Comparison of ENCODE assay signal across 8 cellular contexts in the genomic region with DNA sequence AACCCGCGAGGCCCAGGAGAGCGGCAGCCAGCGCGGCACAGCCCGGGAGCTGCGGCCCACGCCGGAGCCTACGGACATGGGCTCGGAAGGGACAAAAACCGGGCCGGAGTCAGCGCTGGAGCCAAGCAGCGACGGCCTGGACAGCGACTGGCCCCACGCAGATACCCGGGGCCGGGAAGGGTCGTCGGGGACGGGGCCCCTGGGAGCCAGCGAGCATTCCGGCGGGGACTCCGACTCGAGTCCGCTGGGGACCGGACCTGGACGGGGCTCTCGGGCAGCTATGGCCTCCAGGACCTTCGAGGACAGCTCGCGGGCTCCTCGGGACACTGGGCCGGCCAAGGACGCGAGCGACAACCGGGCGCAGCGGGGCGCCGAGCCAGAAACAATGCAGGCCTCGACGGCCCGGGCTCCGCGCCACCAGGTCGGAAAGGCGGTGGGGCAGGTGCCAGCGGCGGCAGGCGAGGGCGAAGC. TPM values are rescaled to one million over a fixed set of nuclear protein-coding genes. Genes with fewer than 3 reads are reported as not detected.
A peak's percentile ranks its signal among the peaks of the same experiment; 100 is the strongest.
DNase-seq lines count a peak whose midpoint lies in the region; ATAC-seq and TF ChIP-seq lines count a peak whose summit lies in the region.

No MANE protein-coding gene starts in this region.

- H3K9me3 ChIP-seq in DOHH2 (ENCODE audit: control insufficient read depth, insufficient read depth, low read length) (no peaks in the 10 kb centered on the region), right cardiac atrium (ENCODE audit: control insufficient read depth, low read length) (no peaks in the 10 kb centered on the region)

- H3K4me1 Mint-ChIP-seq in activated T-cell treated with anti-CD3 and anti-CD28 coated beads, Interleukin-2, amount 50 U/mL, for 4 hours (ENCODE audit: low read depth) = peaks cover 7% of the 10 kb centered on the region

- WGBS in right cardiac atrium = 2% methylated on average over 56 of the region's 56 CpGs

- H3K9me3 Mint-ChIP-seq in activated T-cell treated with anti-CD3 and anti-CD28 coated beads, Interleukin-2, amount 50 U/mL, for 4 hours = no peaks in the 10 kb centered on the region

- peak; percentile 23 for ATAC-seq in HG02759 (IDR thresholded peaks at IDR 0.05; ENCODE audit: unreplicated experiment)
- peak; percentile 29 for ATAC-seq in activated T-cell treated with anti-CD3 and anti-CD28 coated beads, Interleukin-2, amount 50 U/mL, for 4 hours
- peak; percentile 11 to 14 for ATAC-seq in right cardiac atrium

- H4K20me1 ChIP-seq in DOHH2 (ENCODE audit: control insufficient read depth, insufficient read depth, low read depth, low read length) = no peaks in the 10 kb centered on the region

- H3K36me3 ChIP-seq in DOHH2 (ENCODE audit: control insufficient read depth, low read length) = no peaks in the 10 kb centered on the region

- intact Hi-C loops in right cardiac atrium (cut with DNase I) = loop anchor here in 3 of 4 donors (2.0 to 10.0 kb wide), 6 partner anchors 64 to 162 kb away; a partner anchor contains a TSS

- peaks cover 34% of the 10 kb centered on the region for H3K4me1 ChIP-seq in DOHH2 (ENCODE audit: control insufficient read depth, low read length)
- no peaks in the 10 kb centered on the region for H3K4me1 ChIP-seq in right cardiac atrium (ENCODE audit: control insufficient read depth, insufficient read depth, low read length)

- H3F3A ChIP-seq in DOHH2 (ENCODE audit: control insufficient read depth, insufficient read depth) = no peaks in the 10 kb centered on the region

- peaks cover 2% of the 10 kb centered on the region for H3K27me3 Mint-ChIP-seq in activated T-cell treated with anti-CD3 and anti-CD28 coated beads, Interleukin-2, amount 50 U/mL, for 4 hours (ENCODE audit: low read depth)

- TF ChIP-seq CTCF in DOHH2 (IDR thresholded peaks at IDR 0.05; ENCODE audit: low read depth, low read length, poor library complexity, severe bottlenecking) = no peak

- no peaks in the 10 kb centered on the region for H3K79me2 ChIP-seq in DOHH2 (ENCODE audit: control insufficient read depth, low read length)

- no peaks in the 10 kb centered on the region for H3K9me2 ChIP-seq in DOHH2 (replicated peaks; ENCODE audit: control insufficient read depth, low read length)

- peak overlapping the region; percentile 54 for H3K4me2 ChIP-seq in DOHH2 (ENCODE audit: low read length)

- DNase-seq in activated T-cell treated with anti-CD3 and anti-CD28 coated beads, Interleukin-2, amount 50 U/mL, for 4 hours = no peak
- peak; percentile 59 to 86 (median 82) for DNase-seq in right cardiac atrium
- DNase-seq in skeletal muscle cell (ENCODE audit: low read depth) = no peak
- DNase-seq in HPDE6-E6E7 (ENCODE audit: extremely low spot score) = no peak
- DNase-seq in Kasumi-1 (lab: John Stamatoyannopoulos, UW) = no peak
- no peak for DNase-seq in A172 (ENCODE audit: low spot score)

- peaks cover 63% of the 10 kb centered on the region for H3K27me3 ChIP-seq in DOHH2 (ENCODE audit: control insufficient read depth, low read length)
- no peaks in the 10 kb centered on the region for H3K27me3 ChIP-seq in right cardiac atrium (ENCODE audit: control insufficient read depth, insufficient read depth)

- H3K4me3 Mint-ChIP-seq in activated T-cell treated with anti-CD3 and anti-CD28 coated beads, Interleukin-2, amount 50 U/mL, for 4 hours = peak overlapping the region; percentile 49

- H3K36me3 Mint-ChIP-seq in activated T-cell treated with anti-CD3 and anti-CD28 coated beads, Interleukin-2, amount 50 U/mL, for 4 hours (ENCODE audit: insufficient read depth) = no peaks in the 10 kb centered on the region

- peak overlapping the region; percentile 35 for H3K4me3 ChIP-seq in DOHH2 (ENCODE audit: low read length)
- H3K4me3 ChIP-seq in right cardiac atrium (ENCODE audit: low read length) = peak overlapping the region; percentile 51
- peak overlapping the region; percentile 50 for H3K4me3 ChIP-seq in skeletal muscle cell (ENCODE audit: low read depth, low read length)

- no peak overlapping the region for H3K27ac ChIP-seq in DOHH2 (ENCODE audit: low read depth, low read length)
- peak overlapping the region; percentile 73 for H3K27ac ChIP-seq in right cardiac atrium (ENCODE audit: low read length)

RNA-seq across cellular contexts. Expression of a gene that starts 1.0 kb away (rescaled TPM):
- 10 to 100 TPM in 2 of 3 donors, 1 to 10 TPM in 1; 9.3 to 29.6 (median 14.0) TPM for total RNA-seq in activated T-cell treated with anti-CD3 and anti-CD28 coated beads, Interleukin-2, amount 50 U/mL, for 4 hours
- 100 to 1,000 TPM in 1 of 4 donors, 10 to 100 TPM in 3; 75.8 to 131 (median 93.4) TPM for total RNA-seq in right cardiac atrium
- 70.9 TPM for polyA plus RNA-seq in right cardiac atrium
- 7.1 and 9.6 TPM in 2 replicates for total RNA-seq in A172 (2014; rRNA removed; shearing (Covaris generic))

RNA-seq across cellular contexts. Expression of a gene that starts 44.7 kb away (rescaled TPM):
- total RNA-seq in activated T-cell treated with anti-CD3 and anti-CD28 coated beads, Interleukin-2, amount 50 U/mL, for 4 hours = under 1 TPM in 1 of 3 donors, not detected in 2; 0.24 TPM
- 10 to 100 TPM in 2 of 4 donors, 1 to 10 TPM in 2; 6.9 to 12.2 (median 9.6) TPM for total RNA-seq in right cardiac atrium
- polyA plus RNA-seq in right cardiac atrium = 13.5 TPM
- total RNA-seq in A172 (2014; rRNA removed; shearing (Covaris generic)) = 0.07 and 0.26 TPM in 2 replicates

Comparison
In these comparisons a context has a peak if more than half of its experiments do, and no peak if none do; other contexts are left out.
1. DNase-seq: peak in right cardiac atrium (3 of 3); none in activated T-cell treated with anti-CD3 and anti-CD28 coated beads, Interleukin-2, amount 50 U/mL, for 4 hours (single experiment), skeletal muscle cell (single experiment), HPDE6-E6E7 (single experiment), Kasumi-1 (0 of 2) and A172 (single experiment).
2. Peak in every context shown above with its lines, with median percentiles within 50 percentile points of each other: H3K4me3 ChIP-seq and ATAC-seq.